Comparison of ENCODE assay signal across 22 cellular contexts in genomic region chr11:59943996-59944395, GRCh38. TPM values are rescaled to one million over a fixed set of nuclear protein-coding genes. Genes with fewer than 3 reads are reported as not detected.
DNase-seq lines count a peak whose midpoint lies in the region; ATAC-seq, FAIRE-seq and TF ChIP-seq lines count a peak whose summit lies in the region.
"Had no signal": no experiment of that assay in that cellular context is flagged by ENCODE, and none has a peak within 500 bp of the region (broad histone marks: within the 10 kb centered on the region; RNA-seq: fewer than 3 reads in every experiment).

No MANE protein-coding gene starts in this region.

- H3K9me3 Mint-ChIP-seq in GM23338 (no peaks in the 10 kb centered on the region; the same call in 2 of the 3 replicates), immature natural killer cell (peaks cover 0 to 2% (median 0%) of the 10 kb centered on the region in 6 donors)
- no peaks in the 10 kb centered on the region for H3K9me3 Mint-ChIP-seq in activated naive CD4-positive, alpha-beta T cell treated with anti-CD3 and anti-CD28 coated beads for 36 hours
- H3K9me3 Mint-ChIP-seq: CD8-positive, alpha-beta T cell; HFFc6 had no signal

- H2AK5ac ChIP-seq in H1 (ENCODE audit: low read depth, low read length): no peak overlapping the region

- TF ChIP-seq CTCF in GM23338 (conservative IDR thresholded peaks at IDR 0.05; ENCODE audit: low read depth in 2 of 2) (no peak), H1 (IDR thresholded peaks at IDR 0.05; ENCODE audit: control extremely low read depth in 1 of 3, insufficient read depth in 1 of 3, low read depth in 1 of 3, low read length in 3 of 3) (no peak)

- H4K20me1 ChIP-seq in GM23338 (replicated peaks; ENCODE audit: insufficient read depth) (no peaks in the 10 kb centered on the region), H1 (replicated peaks in 1 of 2; ENCODE audit: control insufficient read depth in 1 of 2, insufficient read depth in 2 of 2, low read length in 2 of 2) (no peaks in the 10 kb centered on the region)
- H4K20me1 ChIP-seq: BLaER1 treated with 17β-estradiol and CSF1 and Interleukin-3, amounts not matched to agents 10 nM and 100 nM had no signal

- H3K18ac ChIP-seq in H1 (ENCODE audit: extremely low read depth, low read length): no peak overlapping the region

- no peak overlapping the region for H3K14ac ChIP-seq in H1 (ENCODE audit: insufficient read length)

- H3K27ac ChIP-seq in GM23338 (ENCODE audit: low read depth) (no peak overlapping the region), H1 (ENCODE audit: low read depth, low read length) (no peak overlapping the region)
- H3K27ac ChIP-seq: BLaER1 treated with 17β-estradiol and CSF1 and Interleukin-3, amounts not matched to agents 10 nM and 100 nM; Peyer's patch; SK-N-MC had no signal

- H3K56ac ChIP-seq in H1 (replicated peaks; ENCODE audit: insufficient read length, low read depth, low read length): no peak overlapping the region

- peaks cover 2% of the 10 kb centered on the region for H3K27me3 Mint-ChIP-seq in GM23338 (ENCODE audit: insufficient read depth, low read depth, poor library complexity)
- H3K27me3 Mint-ChIP-seq in activated naive CD4-positive, alpha-beta T cell treated with anti-CD3 and anti-CD28 coated beads for 36 hours (ENCODE audit: low read depth): peaks cover 30% of the 10 kb centered on the region
- peaks cover 0 to 4% (median 2%) of the 10 kb centered on the region in 3 donors for H3K27me3 Mint-ChIP-seq in immature natural killer cell (ENCODE audit: low read depth in 3 of 3)

- H3K4me3 Mint-ChIP-seq in GM23338 (no peak overlapping the region), immature natural killer cell (no peak overlapping the region)
- no peak overlapping the region for H3K4me3 Mint-ChIP-seq in activated naive CD4-positive, alpha-beta T cell treated with anti-CD3 and anti-CD28 coated beads for 36 hours
- H3K4me3 Mint-ChIP-seq: CD8-positive, alpha-beta T cell; HFFc6 had no signal

- TF ChIP-seq POLR2A in H1 (IDR thresholded peaks at IDR 0.05; ENCODE audit: control extremely low read depth in 1 of 2, low read depth in 2 of 2, low read length in 2 of 2): no peak

- DNase-seq in GM23338 (ENCODE audit: low spot score) (peak; percentile 65), NCI-H69 (lab: John Stamatoyannopoulos, UW) (peak; percentile 22), H1 (ENCODE audit: low read depth in 1 of 2, low spot score in 2 of 2) (peak in 1 of 2 experiments; percentile 5), left kidney (ENCODE audit: low read depth, low spot score) (peak; percentile 1), NCI-H510A treated with DMSO at 0.1 percent for 48 hours (lab: John Stamatoyannopoulos, UW) (no peak), immature natural killer cell (no peak)
- DNase-seq in activated naive CD4-positive, alpha-beta T cell treated with anti-CD3 and anti-CD28 coated beads for 36 hours: no peak
- DNase-seq: Calu3; CD8-positive, alpha-beta T cell; HFFc6; MG63; NCI-H1092; NCI-H1436 treated with DMSO at 0.1 percent for 48 hours; NCI-H2081 treated with DMSO at 0.1 percent for 48 hours; NCI-H82; Peyer's patch had no signal

- no peak overlapping the region for H4K91ac ChIP-seq in H1 (replicated peaks; ENCODE audit: insufficient read length, low read length)

- H3K4me1 ChIP-seq in GM23338 (ENCODE audit: insufficient read depth) (no peaks in the 10 kb centered on the region), H1 (replicated peaks in 1 of 4; ENCODE audit: control insufficient read depth in 3 of 4, insufficient read depth in 4 of 4, low read length in 3 of 4) (no peaks in the 10 kb centered on the region)
- H3K4me1 ChIP-seq: Peyer's patch had no signal

- 89 to 100% methylated on average over 1 of the region's 2 CpGs for WGBS in H1 (ENCODE audit: extremely low coverage in 1 of 2, insufficient coverage in 1 of 2, insufficient read length in 1 of 2, insufficient replicate concordance in 2 of 2, low coverage in 1 of 2, low lambda C conversion rate in 2 of 2, missing lambda C conversion rate in 1 of 2), 2 experiments

- intact Hi-C loops in activated naive CD4-positive, alpha-beta T cell treated with anti-CD3 and anti-CD28 coated beads for 36 hours (cut with micrococcal nuclease): no loop called here

- H3K9me3 ChIP-seq in H1 (ENCODE audit: insufficient read depth in 2 of 2, low read depth in 1 of 2, low read length in 1 of 2): no peaks in the 10 kb centered on the region
- H3K9me3 ChIP-seq: MG63, Peyer's patch had no signal

- no peak for TF ChIP-seq EP300 in H1 (IDR thresholded peaks at IDR 0.05; ENCODE audit: borderline replicate concordance in 1 of 2, low read depth in 2 of 2, low read length in 2 of 2)

- H3K9ac ChIP-seq in H1 (replicated peaks in 1 of 4; ENCODE audit: extremely low read depth in 1 of 4, low read depth in 3 of 4, low read length in 3 of 4): no peak overlapping the region
- H3K9ac ChIP-seq: BLaER1 treated with 17β-estradiol and CSF1 and Interleukin-3, amounts not matched to agents 10 nM and 100 nM had no signal

- POLR2A ChIA-PET in H1 (lab: Charles Lee; ENCODE audit: partially characterized antibody): no interaction called here

- H2BK15ac ChIP-seq in H1 (ENCODE audit: low read length): no peak overlapping the region

- no peaks in the 10 kb centered on the region for H3F3A ChIP-seq in GM23338 (replicated peaks; ENCODE audit: low read depth)

- TF ChIP-seq RAD21 in H1 (IDR thresholded peaks at IDR 0.05 in 1 of 2, conservative IDR thresholded peaks at IDR 0.05 in 1 of 2; ENCODE audit: low read depth in 2 of 2, low read length in 2 of 2): no peak; a peak in 1 of 4 replicates

- no peak overlapping the region for H2BK12ac ChIP-seq in H1 (ENCODE audit: low read depth, low read length)

- no peak for FAIRE-seq in H1 (lab: Jason Lieb, UNC)
- FAIRE-seq: H54 had no signal

- H4K8ac ChIP-seq in H1 (ENCODE audit: extremely low read depth, insufficient read depth, low read length): no peak overlapping the region

- no peak overlapping the region for H2AFZ ChIP-seq in GM23338
- no peak overlapping the region for H2AFZ ChIP-seq in H1 (ENCODE audit: low read length)

- no peaks in the 10 kb centered on the region for H3K79me1 ChIP-seq in H1 (ENCODE audit: low read depth, low read length)

- H2BK5ac ChIP-seq in H1 (ENCODE audit: low read depth, low read length): no peak overlapping the region

- no peak overlapping the region for H3K4me2 ChIP-seq in GM23338
- no peak overlapping the region for H3K4me2 ChIP-seq in H1 (ENCODE audit: insufficient read depth in 1 of 2, low read depth in 2 of 2, low read length in 2 of 2)

- no peak overlapping the region for H3K4me3 ChIP-seq in GM23338
- no peak overlapping the region for H3K4me3 ChIP-seq in H1 (ENCODE audit: extremely low read depth in 1 of 4, insufficient read depth in 2 of 4, low read depth in 3 of 4, low read length in 4 of 4)
- H3K4me3 ChIP-seq: BLaER1 treated with 17β-estradiol and CSF1 and Interleukin-3, amounts not matched to agents 10 nM and 100 nM; MG63; Peyer's patch; SK-N-MC had no signal

- no peak overlapping the region for H2BK20ac ChIP-seq in H1 (ENCODE audit: low read length)

- H3K4me1 Mint-ChIP-seq in GM23338: peaks cover 7% of the 10 kb centered on the region; the same call in 1 of the 3 replicates
- no peaks in the 10 kb centered on the region for H3K4me1 Mint-ChIP-seq in activated naive CD4-positive, alpha-beta T cell treated with anti-CD3 and anti-CD28 coated beads for 36 hours (ENCODE audit: low read depth)
- peaks cover 0 to 2% of the 10 kb centered on the region in 2 donors for H3K4me1 Mint-ChIP-seq in immature natural killer cell

- CTCF ChIA-PET in H1 (lab: Charles Lee; ENCODE audit: partially characterized antibody): interaction anchor here (0.6 kb wide), 1 partner anchor 14 kb away, joined by 4 read pairs; no protein-coding TSS in a partner anchor
- CTCF ChIA-PET in activated naive CD4-positive, alpha-beta T cell treated with anti-CD3 and anti-CD28 coated beads for 36 hours (lab: Charles Lee): no interaction called here

- H3K27me3 ChIP-seq in GM23338 (ENCODE audit: insufficient read depth): no peaks in the 10 kb centered on the region
- no peaks in the 10 kb centered on the region for H3K27me3 ChIP-seq in H1 (replicated peaks in 1 of 4; ENCODE audit: control insufficient read depth in 3 of 4, extremely low read depth in 1 of 4, insufficient read depth in 3 of 4, low read length in 3 of 4)
- H3K27me3 ChIP-seq: BLaER1 treated with 17β-estradiol and CSF1 and Interleukin-3, amounts not matched to agents 10 nM and 100 nM; MG63; Peyer's patch had no signal

- no peaks in the 10 kb centered on the region for H3K23me2 ChIP-seq in H1 (ENCODE audit: low read depth, low read length)

- no peaks in the 10 kb centered on the region for H3K79me2 ChIP-seq in GM23338 (replicated peaks; ENCODE audit: insufficient read depth)
- no peaks in the 10 kb centered on the region for H3K79me2 ChIP-seq in H1 (ENCODE audit: control insufficient read depth in 1 of 2, insufficient read depth in 2 of 2, low read length in 2 of 2)

- no peaks in the 10 kb centered on the region for H3K36me3 ChIP-seq in GM23338 (ENCODE audit: insufficient read depth)
- H3K36me3 ChIP-seq in H1 (ENCODE audit: control insufficient read depth in 2 of 4, insufficient read depth in 4 of 4, low read length in 3 of 4): no peaks in the 10 kb centered on the region
- H3K36me3 ChIP-seq: BLaER1 treated with 17β-estradiol and CSF1 and Interleukin-3, amounts not matched to agents 10 nM and 100 nM; MG63; Peyer's patch had no signal

- peak; percentile 69 for ATAC-seq in GM23338
- ATAC-seq: CD8-positive, alpha-beta T cell; Right ventricle myocardium inferior had no signal

- no peak overlapping the region for H4K5ac ChIP-seq in H1 (ENCODE audit: insufficient read length, low read depth, low read length)

- H3K36me3 Mint-ChIP-seq in GM23338 (ENCODE audit: low read depth): no peaks in the 10 kb centered on the region; the same call in 2 of the 3 replicates
- no peaks in the 10 kb centered on the region for H3K36me3 Mint-ChIP-seq in activated naive CD4-positive, alpha-beta T cell treated with anti-CD3 and anti-CD28 coated beads for 36 hours (ENCODE audit: low read depth)
- no peaks in the 10 kb centered on the region for H3K36me3 Mint-ChIP-seq in immature natural killer cell
- H3K36me3 Mint-ChIP-seq: CD8-positive, alpha-beta T cell had no signal

- H2BK120ac ChIP-seq in H1 (replicated peaks; ENCODE audit: low read depth, low read length): no peak overlapping the region

- no peak overlapping the region for H3K27ac Mint-ChIP-seq in GM23338
- no peak overlapping the region for H3K27ac Mint-ChIP-seq in activated naive CD4-positive, alpha-beta T cell treated with anti-CD3 and anti-CD28 coated beads for 36 hours
- H3K27ac Mint-ChIP-seq in immature natural killer cell: no peak overlapping the region
- H3K27ac Mint-ChIP-seq: CD8-positive, alpha-beta T cell; HFFc6 had no signal

- no peaks in the 10 kb centered on the region; the same call in 1 of the 2 replicates for H3K9me2 ChIP-seq in GM23338 (ENCODE audit: insufficient read depth)

- H3K4ac ChIP-seq in H1 (replicated peaks; ENCODE audit: insufficient read length, low read depth, low read length): no peak overlapping the region

- H3K23ac ChIP-seq in H1 (ENCODE audit: insufficient read length): no peak overlapping the region

RNA-seq across cellular contexts. Expression of gene OOSP1, which starts 5.8 kb away (rescaled TPM):
- total RNA-seq in GM23338 (2014; rRNA removed; shearing (Covaris generic)): not detected in 2 replicates
- not detected in 2 replicates for polyA plus RNA-seq in GM23338 (2016; fragmentation: Nextera tagmentation; extraction: Ambion mirVana)
- not detected in 2 replicates for total RNA-seq in H1 (2021; fragmentation: NEBNext Ultra II Directional; extraction: Animal tissue kit (Norgen Biotek cat#: 25700))
- not detected in 2 replicates for polyA plus RNA-seq in H1 (2011; rRNA removed)
- polyA plus RNA-seq in H1 (2011; cell fraction: cytosol; rRNA removed): not detected
- polyA plus RNA-seq in H1 (2011; cell fraction: nucleus; rRNA removed): not detected
- not detected in 4 replicates for polyA plus RNA-seq in H1 (2012, experiment 1 of 2)
- polyA plus RNA-seq in H1 (2012, experiment 2 of 2): not detected
- polyA plus RNA-seq in H1 (2013, experiment 1 of 2): 0.12 TPM
- not detected for polyA plus RNA-seq in H1 (2013, experiment 2 of 2)
- polyA minus RNA-seq in H1 (2011; rRNA and poly(A)+ RNA removed): not detected in 2 replicates
- polyA minus RNA-seq in H1 (2011; cell fraction: cytosol; rRNA and poly(A)+ RNA removed): not detected
- not detected for polyA minus RNA-seq in H1 (2011; cell fraction: nucleus; rRNA and poly(A)+ RNA removed)
- total RNA-seq in activated naive CD4-positive, alpha-beta T cell treated with anti-CD3 and anti-CD28 coated beads for 36 hours: not detected
- not detected for polyA plus RNA-seq in immature natural killer cell
- total RNA-seq: Calu3; CD8-positive, alpha-beta T cell; HFFc6; HT1080; NCI-H460; Peyer's patch; Right ventricle myocardium inferior had no signal

RNA-seq across cellular contexts. Expression of gene OOSP4A, which starts 19.8 kb away (rescaled TPM):
- total RNA-seq in GM23338 (2014; rRNA removed; shearing (Covaris generic)): not detected in 2 replicates
- polyA plus RNA-seq in GM23338 (2016; fragmentation: Nextera tagmentation; extraction: Ambion mirVana) (not detected in 2 replicates), H1 (2011; rRNA removed) (not detected in 2 replicates), immature natural killer cell (not detected)
- total RNA-seq in H1 (2021; fragmentation: NEBNext Ultra II Directional; extraction: Animal tissue kit (Norgen Biotek cat#: 25700)): not detected in 2 replicates
- polyA plus RNA-seq in H1 (2011; cell fraction: cytosol; rRNA removed): not detected
- not detected for polyA plus RNA-seq in H1 (2011; cell fraction: nucleus; rRNA removed)
- polyA plus RNA-seq in H1 (2012, experiment 1 of 2): not detected in 4 replicates
- polyA plus RNA-seq in H1 (2012, experiment 2 of 2): not detected
- not detected for polyA plus RNA-seq in H1 (2013, experiment 1 of 2)
- not detected for polyA plus RNA-seq in H1 (2013, experiment 2 of 2)
- polyA minus RNA-seq in H1 (2011; rRNA and poly(A)+ RNA removed): not detected in 2 replicates
- not detected for polyA minus RNA-seq in H1 (2011; cell fraction: cytosol; rRNA and poly(A)+ RNA removed)
- not detected for polyA minus RNA-seq in H1 (2011; cell fraction: nucleus; rRNA and poly(A)+ RNA removed)
- total RNA-seq in activated naive CD4-positive, alpha-beta T cell treated with anti-CD3 and anti-CD28 coated beads for 36 hours: not detected
- total RNA-seq: Calu3; CD8-positive, alpha-beta T cell; HFFc6; HT1080; NCI-H460; Peyer's patch; Right ventricle myocardium inferior had no signal

Comparison
In these comparisons a context has a peak if more than half of its experiments do, and no peak if none do; other contexts are left out.
1. DNase-seq: peak in GM23338 (single experiment), NCI-H69 (single experiment) and left kidney (single experiment); none in NCI-H510A treated with DMSO at 0.1 percent for 48 hours (single experiment), activated naive CD4-positive, alpha-beta T cell treated with anti-CD3 and anti-CD28 coated beads for 36 hours (single experiment) and immature natural killer cell (0 of 3).